Comparison of ENCODE assay signal across 8 cellular contexts in genomic region chr16:15021429-15021828, GRCh38. TPM values are rescaled to one million over a fixed set of nuclear protein-coding genes. Genes with fewer than 3 reads are reported as not detected.
DNase-seq lines count a peak whose midpoint lies in the region; ATAC-seq and TF ChIP-seq lines count a peak whose summit lies in the region.
"Not testable (repeated sequence)": the region's sequence is repeated elsewhere in the genome, so short reads cannot be mapped to it uniquely, and the experiment has no call there.

No MANE protein-coding gene starts in this region.

- H4K20me1 ChIP-seq in IMR-90 (ENCODE audit: insufficient read depth, low read length) = peaks cover 46% of the 10 kb centered on the region

- not testable (repeated sequence) for H4K5ac ChIP-seq in IMR-90 (ENCODE audit: low read depth, low read length)

- not testable (repeated sequence) for H3K4me3 Mint-ChIP-seq in activated B cell treated with CpG ODN at 0.5 μM for 24 hours; naive thymus-derived CD4-positive, alpha-beta T cell

- not testable (repeated sequence) for H4K8ac ChIP-seq in IMR-90 (ENCODE audit: low read depth in 2 of 2, low read length in 2 of 2)

- H3K4me2 ChIP-seq in IMR-90 (ENCODE audit: low read depth, low read length) = not testable (repeated sequence)

- H3K9me3 ChIP-seq in AG04450 (ENCODE audit: control insufficient read depth, insufficient read depth, low read length); IMR-90 (ENCODE audit: control insufficient read depth, insufficient read depth, low read length); right atrium auricular region; naive thymus-derived CD4-positive, alpha-beta T cell (ENCODE audit: control insufficient read depth in 2 of 3, low read length in 3 of 3); vagina: not testable (repeated sequence)

- H2BK120ac ChIP-seq in IMR-90 (ENCODE audit: low read depth, low read length) = not testable (repeated sequence)

- H3K27me3 Mint-ChIP-seq in activated B cell treated with CpG ODN at 0.5 μM for 24 hours; naive thymus-derived CD4-positive, alpha-beta T cell: not testable (repeated sequence)

- peaks cover 11% of the 10 kb centered on the region for H3K9me1 ChIP-seq in IMR-90 (ENCODE audit: insufficient read depth, low read length)

- H2AK9ac ChIP-seq in IMR-90 (replicated peaks; ENCODE audit: low read depth, low read length, poor library complexity) = not testable (repeated sequence)

- peak overlapping the region; percentile 27 for H3K27ac Mint-ChIP-seq in activated B cell treated with CpG ODN at 0.5 μM for 24 hours
- H3K27ac Mint-ChIP-seq in naive thymus-derived CD4-positive, alpha-beta T cell = peak overlapping the region in 5 of 9 donors; percentile 43 to 67 (median 61)

- CTCF ChIA-PET in AG04450 (lab: Charles Lee); IMR-90 (lab: Yijun Ruan, JAX); activated B cell treated with CpG ODN at 0.5 μM for 24 hours (lab: Charles Lee): not testable (repeated sequence)
- CTCF ChIA-PET in naive thymus-derived CD4-positive, alpha-beta T cell (lab: Charles Lee) = interaction anchor here (1.1 kb wide), 1 partner anchor 52 kb away, joined by 3 read pairs; no protein-coding TSS in a partner anchor

- not testable (repeated sequence) for H2BK15ac ChIP-seq in IMR-90 (ENCODE audit: low read depth, low read length)

- not testable (repeated sequence) for H2AFZ ChIP-seq in IMR-90 (replicated peaks; ENCODE audit: low read length, poor library complexity)

- peak overlapping the region; percentile 62 for H3K14ac ChIP-seq in IMR-90 (replicated peaks; ENCODE audit: low read depth, low read length)

- ATAC-seq in IMR-90 (ENCODE audit: low read depth) = peak; percentile 48
- not testable (repeated sequence) for ATAC-seq in activated B cell treated with CpG ODN at 0.5 μM for 24 hours (ENCODE audit: low read depth); naive thymus-derived CD4-positive, alpha-beta T cell

- H3K23ac ChIP-seq in IMR-90 (ENCODE audit: low read depth, low read length) = peak overlapping the region; percentile 67; the same call in 1 of the 2 replicates

- 66% methylated on average over 7 of the region's 7 CpGs; no CpG with 5 or more reads in 1 of the 2 experiments for WGBS in IMR-90 (ENCODE audit: extremely low coverage in 2 of 2, insufficient read length in 1 of 2), 2 experiments

- not testable (repeated sequence) for H2BK5ac ChIP-seq in IMR-90 (ENCODE audit: low read depth, low read length, poor library complexity, severe bottlenecking)

- H3K27me3 ChIP-seq in AG04450 (ENCODE audit: control insufficient read depth, insufficient read depth, low read length); IMR-90 (ENCODE audit: control insufficient read depth, insufficient read depth, low read length); right atrium auricular region; naive thymus-derived CD4-positive, alpha-beta T cell (ENCODE audit: control insufficient read depth in 2 of 2, insufficient read depth in 2 of 2, low read length in 2 of 2); vagina: not testable (repeated sequence)

- not testable (repeated sequence) for TF ChIP-seq RAD21 in IMR-90 (IDR thresholded peaks at IDR 0.05; ENCODE audit: low read length)

- intact Hi-C loops in IMR-90 (cut with micrococcal nuclease); activated B cell treated with CpG ODN at 0.5 μM for 24 hours (cut with micrococcal nuclease); naive thymus-derived CD4-positive, alpha-beta T cell (cut with micrococcal nuclease); vagina (cut with DNase I): not testable (repeated sequence)

- H4K91ac ChIP-seq in IMR-90 (ENCODE audit: insufficient read depth, low read depth, low read length) = not testable (repeated sequence)

- not testable (repeated sequence) for H3K9me3 Mint-ChIP-seq in activated B cell treated with CpG ODN at 0.5 μM for 24 hours; naive thymus-derived CD4-positive, alpha-beta T cell

- H3K36me3 Mint-ChIP-seq in activated B cell treated with CpG ODN at 0.5 μM for 24 hours (ENCODE audit: low read depth) = peaks cover 79% of the 10 kb centered on the region
- peaks cover 4 to 45% (median 22%) of the 10 kb centered on the region in 5 donors for H3K36me3 Mint-ChIP-seq in naive thymus-derived CD4-positive, alpha-beta T cell

- not testable (repeated sequence) for H3K27ac ChIP-seq in AG04450 (ENCODE audit: low read depth, low read length); IMR-90 (ENCODE audit: insufficient read depth, low read length); right atrium auricular region; naive thymus-derived CD4-positive, alpha-beta T cell (ENCODE audit: low read depth, low read length)
- peak overlapping the region; percentile 39 for H3K27ac ChIP-seq in vagina

- dilution Hi-C loops in IMR-90 (cut with HindIII; ENCODE audit: low sequenced_read_pairs, unreplicated experiment) = not testable (repeated sequence)

- not testable (repeated sequence) for H2BK20ac ChIP-seq in IMR-90 (ENCODE audit: low read depth, low read length)

- not testable (repeated sequence) for H3K4me3 ChIP-seq in AG04450 (ENCODE audit: low read depth, low read length); IMR-90 (ENCODE audit: insufficient read depth, low read depth, low read length); right atrium auricular region; naive thymus-derived CD4-positive, alpha-beta T cell (ENCODE audit: low read length); vagina

- H3K56ac ChIP-seq in IMR-90 (ENCODE audit: extremely low read depth, insufficient read depth, low read length) = not testable (repeated sequence)

- POLR2A ChIA-PET in AG04450 (lab: Yijun Ruan, JAX) = interaction anchor here (0.6 kb wide), 2 partner anchors 16 to 17 kb away, joined by 3 to 4 read pairs; no protein-coding TSS in a partner anchor
- POLR2A ChIA-PET in IMR-90 (lab: Charles Lee; ENCODE audit: unreplicated experiment); activated B cell treated with CpG ODN at 0.5 μM for 24 hours (lab: Charles Lee); naive thymus-derived CD4-positive, alpha-beta T cell (lab: Charles Lee): not testable (repeated sequence)

- H3K36me3 ChIP-seq in IMR-90 (ENCODE audit: control insufficient read depth, insufficient read depth, low read length) (peaks cover 36% of the 10 kb centered on the region), right atrium auricular region (peaks cover 61% of the 10 kb centered on the region), vagina (peaks cover 0 to 17% of the 10 kb centered on the region in 2 donors)
- peaks cover 0 to 48% (median 4%) of the 10 kb centered on the region in 3 experiments for H3K36me3 ChIP-seq in naive thymus-derived CD4-positive, alpha-beta T cell (ENCODE audit: control insufficient read depth in 2 of 3, insufficient read depth in 3 of 3, low read length in 3 of 3)

- DNase-seq in AG04450 (ENCODE audit: low read depth, low spot score) (peak; percentile 21), EH (ENCODE audit: low read depth) (peak; percentile 94), IMR-90 (peak; percentile 79), ecto neural progenitor cell (ENCODE audit: low spot score) (peak; percentile 20), right atrium auricular region (ENCODE audit: low spot score) (peak; percentile 21)
- not testable (repeated sequence) for DNase-seq in activated B cell treated with CpG ODN at 0.5 μM for 24 hours; naive thymus-derived CD4-positive, alpha-beta T cell; vagina (ENCODE audit: extremely low spot score in 2 of 2)

- H3K9ac ChIP-seq in IMR-90 (ENCODE audit: low read depth, low read length) = not testable (repeated sequence)

- H3K18ac ChIP-seq in IMR-90 (ENCODE audit: low read depth, low read length) = not testable (repeated sequence)

- not testable (repeated sequence) for TF ChIP-seq POLR2A in IMR-90 (IDR thresholded peaks at IDR 0.05; ENCODE audit: low read depth, low read length); vagina (IDR thresholded peaks at IDR 0.05)

- in situ Hi-C loops in IMR-90 (cut with MboI; ENCODE audit: low sequenced_read_pairs) = not testable (repeated sequence)

- H3K79me1 ChIP-seq in IMR-90 (ENCODE audit: low read depth in 1 of 2, low read length in 2 of 2) = peaks cover 16 to 65% of the 10 kb centered on the region in 2 experiments

- peaks cover 13% of the 10 kb centered on the region for H3K4me1 ChIP-seq in IMR-90 (ENCODE audit: control insufficient read depth, insufficient read depth, low read length)
- H3K4me1 ChIP-seq in right atrium auricular region; naive thymus-derived CD4-positive, alpha-beta T cell (ENCODE audit: control insufficient read depth in 2 of 2, insufficient read depth in 2 of 2, low read length in 2 of 2); vagina: not testable (repeated sequence)

- BruUV-seq in IMR-90 (replicated peaks; lab: Mats Ljungman, UMichigan) = not testable (repeated sequence)

- TF ChIP-seq CTCF in AG04450 (IDR thresholded peaks at IDR 0.05; ENCODE audit: low read depth, low read length); IMR-90 (conservative IDR thresholded peaks at IDR 0.05; ENCODE audit: low read depth, low read length); activated B cell treated with CpG ODN at 0.5 μM for 24 hours (IDR thresholded peaks at IDR 0.05); right atrium auricular region (IDR thresholded peaks at IDR 0.05); vagina (IDR thresholded peaks at IDR 0.05): not testable (repeated sequence)

- not testable (repeated sequence) for H2AK5ac ChIP-seq in IMR-90 (ENCODE audit: low read depth, low read length)

- peak overlapping the region; percentile 43; the same call in 1 of the 2 replicates for H3K4ac ChIP-seq in IMR-90 (ENCODE audit: low read depth, low read length)

- peaks cover 15% of the 10 kb centered on the region for H3K4me1 Mint-ChIP-seq in activated B cell treated with CpG ODN at 0.5 μM for 24 hours
- peaks cover 5 to 20% (median 15%) of the 10 kb centered on the region in 7 donors for H3K4me1 Mint-ChIP-seq in naive thymus-derived CD4-positive, alpha-beta T cell

RNA-seq across cellular contexts. Expression of gene NTAN1, which starts 34.4 kb away (rescaled TPM):
- polyA plus RNA-seq in AG04450 (2011; rRNA removed) (80.2 and 82.7 TPM in 2 replicates), IMR-90 (2012; rRNA removed) (50.5 and 50.6 TPM in 2 replicates)
- polyA minus RNA-seq in AG04450 (2011; rRNA and poly(A)+ RNA removed) = 94.8 and 127 TPM in 2 replicates
- total RNA-seq in IMR-90 (2012; rRNA removed) (54.4 and 66.3 TPM in 2 replicates), activated B cell treated with CpG ODN at 0.5 μM for 24 hours (24.1 and 27.7 TPM in 2 replicates), right atrium auricular region (10 to 100 TPM; 32.4 to 37.5 TPM), vagina (70.0 TPM)
- 30.1 and 38.4 TPM in 2 replicates for polyA plus RNA-seq in IMR-90 (2012; cell fraction: cytosol; rRNA removed)
- 14.5 and 32.8 TPM in 2 replicates for polyA plus RNA-seq in IMR-90 (2012; cell fraction: nucleus; rRNA removed; ENCODE audit: low replicate concordance)
- total RNA-seq in naive thymus-derived CD4-positive, alpha-beta T cell = 10 to 100 TPM; 26.1 to 39.2 (median 28.7) TPM
- 10 to 100 TPM; 50.3 to 54.0 TPM for polyA plus RNA-seq in naive thymus-derived CD4-positive, alpha-beta T cell

RNA-seq across cellular contexts. Expression of gene PDXDC1, which starts 46.6 kb away (rescaled TPM):
- polyA plus RNA-seq in AG04450 (2011; rRNA removed) = 90.7 and 93.9 TPM in 2 replicates
- polyA minus RNA-seq in AG04450 (2011; rRNA and poly(A)+ RNA removed) = 114 and 115 TPM in 2 replicates
- 107 and 117 TPM in 2 replicates for total RNA-seq in IMR-90 (2012; rRNA removed)
- 55.2 and 68.7 TPM in 2 replicates for polyA plus RNA-seq in IMR-90 (2012; rRNA removed)
- 28.4 and 31.5 TPM in 2 replicates for polyA plus RNA-seq in IMR-90 (2012; cell fraction: cytosol; rRNA removed)
- 64.2 and 200 TPM in 2 replicates for polyA plus RNA-seq in IMR-90 (2012; cell fraction: nucleus; rRNA removed; ENCODE audit: low replicate concordance)
- total RNA-seq in activated B cell treated with CpG ODN at 0.5 μM for 24 hours = 59.2 and 68.9 TPM in 2 replicates
- 10 to 100 TPM; 50.4 to 60.8 TPM for total RNA-seq in right atrium auricular region
- total RNA-seq in naive thymus-derived CD4-positive, alpha-beta T cell = 10 to 100 TPM; 50.6 to 79.4 (median 54.9) TPM
- 10 to 100 TPM; 28.6 to 44.5 TPM for polyA plus RNA-seq in naive thymus-derived CD4-positive, alpha-beta T cell
- total RNA-seq in vagina = 59.2 TPM
